In genomic region chr17:21096874-21097273, GRCh38 we compare ENCODE assay signal across 13 cellular contexts.
"Had no signal": no experiment of that assay in that cellular context is flagged by ENCODE, and none has a peak within 500 bp of the region (broad histone marks: within the 10 kb centered on the region; RNA-seq: fewer than 3 reads in every experiment).

No MANE protein-coding gene starts in this region.

- DNase-seq: effector CD4-positive, alpha-beta T cell; foreskin melanocyte; head of caudate nucleus; hypothalamus; kidney glomerular epithelial cell; naive thymus-derived CD4-positive, alpha-beta T cell; nephron progenitor cell; posterior cingulate gyrus; spleen; stimulated activated naive CD4-positive, alpha-beta T cell treated with Interleukin-2 at 50 U/mL for 16 hours; trophoblast cell had no signal

- ATAC-seq: naive thymus-derived CD4-positive, alpha-beta T cell; sciatic nerve had no signal

- H3K27me3 Mint-ChIP-seq: naive thymus-derived CD4-positive, alpha-beta T cell had no signal

- H3K27me3 ChIP-seq: spleen had no signal

- H3K36me3 Mint-ChIP-seq: naive thymus-derived CD4-positive, alpha-beta T cell had no signal

- H3K36me3 ChIP-seq: spleen had no signal

- H3K4me1 Mint-ChIP-seq: nephron progenitor cell had no signal

- H3K27ac ChIP-seq: coronary artery, spleen had no signal

- H3K4me3 ChIP-seq: coronary artery, spleen had no signal

- H3K27ac Mint-ChIP-seq: naive thymus-derived CD4-positive, alpha-beta T cell; nephron progenitor cell had no signal

- H3K9me3 Mint-ChIP-seq: naive thymus-derived CD4-positive, alpha-beta T cell; nephron progenitor cell had no signal
